ENCODE assay signal across 8 cellular contexts in genomic region chr14:52325126-52325525, GRCh38. TPM values are rescaled to one million over a fixed set of nuclear protein-coding genes. Genes with fewer than 3 reads are reported as not detected.
DNase-seq lines count a peak whose midpoint lies in the region; ATAC-seq and TF ChIP-seq lines count a peak whose summit lies in the region.

No MANE protein-coding gene starts in this region.

- peaks cover 83% of the 10 kb centered on the region for H3K4me1 Mint-ChIP-seq in T-helper 2 cell treated with Interferon-gamma antibody and Interleukin-4, amounts not matched to agents 5 μg/mL and 100 μg/mL, for 36 hours (ENCODE audit: low read depth)

- peak overlapping the region; percentile 71 for H3K27ac Mint-ChIP-seq in T-helper 2 cell treated with Interferon-gamma antibody and Interleukin-4, amounts not matched to agents 5 μg/mL and 100 μg/mL, for 36 hours

- H3K9me3 ChIP-seq in neutrophil, result no peaks in the 10 kb centered on the region

- H3K27me3 ChIP-seq in neutrophil, result no peaks in the 10 kb centered on the region

- peak overlapping the region; percentile 70 for H3K27ac ChIP-seq in neutrophil

- peak; percentile 94 for DNase-seq in CD1c-positive myeloid dendritic cell (ENCODE audit: extremely low spot score)
- peak; percentile 57 for DNase-seq in T-helper 2 cell treated with Interferon-gamma antibody and Interleukin-4, amounts not matched to agents 5 μg/mL and 100 μg/mL, for 36 hours (ENCODE audit: low spot score)
- DNase-seq in DMS53 treated with DMSO at 0.1 percent for 48 hours (lab: John Stamatoyannopoulos, UW; ENCODE audit: unreplicated experiment), result no peak
- DNase-seq in HT-29 (ENCODE audit: low spot score), result no peak
- no peak for DNase-seq in HuH-7.5 (ENCODE audit: low spot score)

- ATAC-seq in GM19035 (IDR thresholded peaks at IDR 0.05; ENCODE audit: unreplicated experiment) (peak; percentile 92), HG03097 (IDR thresholded peaks at IDR 0.05; ENCODE audit: low FRiP score, unreplicated experiment) (peak; percentile 85)

- peaks cover 23% of the 10 kb centered on the region for H3K36me3 ChIP-seq in neutrophil

- H3K9me3 Mint-ChIP-seq in T-helper 2 cell treated with Interferon-gamma antibody and Interleukin-4, amounts not matched to agents 5 μg/mL and 100 μg/mL, for 36 hours, result peaks cover 25% of the 10 kb centered on the region

- no peak overlapping the region for H3K4me3 ChIP-seq in neutrophil (ENCODE audit: low read depth in 1 of 2, low read length in 1 of 2)

- no peak for TF ChIP-seq CTCF in neutrophil (IDR thresholded peaks at IDR 0.05)

- peak overlapping the region; percentile 53 for H3K4me3 Mint-ChIP-seq in T-helper 2 cell treated with Interferon-gamma antibody and Interleukin-4, amounts not matched to agents 5 μg/mL and 100 μg/mL, for 36 hours

- no peaks in the 10 kb centered on the region for H3K27me3 Mint-ChIP-seq in T-helper 2 cell treated with Interferon-gamma antibody and Interleukin-4, amounts not matched to agents 5 μg/mL and 100 μg/mL, for 36 hours (ENCODE audit: low read depth)

- peaks cover 95% of the 10 kb centered on the region for H3K36me3 Mint-ChIP-seq in T-helper 2 cell treated with Interferon-gamma antibody and Interleukin-4, amounts not matched to agents 5 μg/mL and 100 μg/mL, for 36 hours (ENCODE audit: low read depth)

- peaks cover 16 to 18% of the 10 kb centered on the region in 2 experiments for H3K4me1 ChIP-seq in neutrophil (ENCODE audit: control insufficient read depth in 1 of 2, insufficient read depth in 1 of 2, low read depth in 1 of 2, low read length in 1 of 2)

RNA-seq across cellular contexts. Expression of gene PTGER2, which starts 11.0 kb away (rescaled TPM):
- not detected in 2 replicates for total RNA-seq in HT-29 (2014; rRNA removed; shearing (Covaris generic))

RNA-seq across cellular contexts. Expression of gene PTGDR, which starts 57.6 kb away (rescaled TPM):
- not detected in 2 replicates for total RNA-seq in HT-29 (2014; rRNA removed; shearing (Covaris generic))

Comparison
In these comparisons a context has a peak if more than half of its experiments do, and no peak if none do; other contexts are left out.
1. DNase-seq: peak in CD1c-positive myeloid dendritic cell (single experiment) and T-helper 2 cell treated with Interferon-gamma antibody and Interleukin-4, amounts not matched to agents 5 μg/mL and 100 μg/mL, for 36 hours (single experiment); none in DMS53 treated with DMSO at 0.1 percent for 48 hours (single experiment), HT-29 (single experiment) and HuH-7.5 (single experiment).